In the genomic region with DNA sequence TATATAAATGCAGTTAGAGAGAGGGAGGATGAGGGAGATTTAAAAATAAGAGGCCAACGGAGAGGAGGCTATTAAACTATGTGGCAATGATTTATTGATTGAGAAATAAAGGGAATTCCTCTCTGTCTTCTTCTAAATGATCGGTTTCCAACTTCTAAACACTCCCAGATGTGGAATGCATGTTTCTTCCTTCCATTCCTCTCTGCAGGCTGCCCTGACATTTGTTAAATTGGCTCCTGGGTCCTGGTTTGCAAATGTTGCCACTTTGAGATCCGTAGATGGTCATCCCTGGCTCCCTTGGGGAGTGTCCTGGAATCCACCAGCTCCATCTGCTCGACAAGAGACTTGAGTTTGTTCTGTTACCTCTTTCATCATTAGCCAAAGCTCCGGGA, we compare ENCODE assay signal across 13 cellular contexts. TPM values are rescaled to one million over a fixed set of nuclear protein-coding genes. Genes with fewer than 3 reads are reported as not detected.
DNase-seq lines count a peak whose midpoint lies in the region; ATAC-seq, FAIRE-seq and TF ChIP-seq lines count a peak whose summit lies in the region.
"Had no signal": no experiment of that assay in that cellular context is flagged by ENCODE, and none has a peak within 500 bp of the region (broad histone marks: within the 10 kb centered on the region; RNA-seq: fewer than 3 reads in every experiment).

No MANE protein-coding gene starts in this region.

- H3K27me3 ChIP-seq in AG04450 (ENCODE audit: control insufficient read depth, insufficient read depth, low read length) (no peaks in the 10 kb centered on the region), IMR-90 (ENCODE audit: control insufficient read depth, insufficient read depth, low read length) (no peaks in the 10 kb centered on the region)
- H3K27me3 ChIP-seq: BLaER1 treated with 17β-estradiol and CSF1 and Interleukin-3, amounts not matched to agents 10 nM and 100 nM; pancreas had no signal

- peak overlapping the region; percentile 80; the same call in 1 of the 2 replicates for H2AK5ac ChIP-seq in IMR-90 (ENCODE audit: low read depth, low read length)

- H3K4ac ChIP-seq in IMR-90 (ENCODE audit: low read depth, low read length), result peak overlapping the region; percentile 90; the same call in 1 of the 2 replicates

- H3K27ac ChIP-seq in AG04450 (ENCODE audit: low read depth, low read length), result no peak overlapping the region
- H3K27ac ChIP-seq in IMR-90 (ENCODE audit: insufficient read depth, low read length), result peak overlapping the region; percentile 98; the same call in 1 of the 2 replicates
- H3K27ac ChIP-seq: BLaER1 treated with 17β-estradiol and CSF1 and Interleukin-3, amounts not matched to agents 10 nM and 100 nM; pancreas had no signal

- H3K79me1 ChIP-seq in IMR-90 (ENCODE audit: low read depth in 1 of 2, low read length in 2 of 2), result no peaks in the 10 kb centered on the region

- POLR2A ChIA-PET in AG04450 (lab: Yijun Ruan, JAX), result interaction anchor here (0.6 to 1.1 kb wide), 3 partner anchors 20 to 659 kb away, joined by 3 to 6 read pairs (median 4); no protein-coding TSS in a partner anchor
- POLR2A ChIA-PET in IMR-90 (lab: Charles Lee; ENCODE audit: unreplicated experiment), result interaction anchor here (1.0 kb wide), 1 partner anchor 12 kb away, joined by 3 read pairs; no protein-coding TSS in a partner anchor

- peak; percentile 79 for ATAC-seq in IMR-90 (ENCODE audit: low read depth)

- in situ Hi-C loops in IMR-90 (cut with MboI; ENCODE audit: low sequenced_read_pairs), result no loop called here

- no peak overlapping the region for H4K5ac ChIP-seq in IMR-90 (ENCODE audit: low read depth, low read length)

- H3K18ac ChIP-seq in IMR-90 (ENCODE audit: low read depth, low read length), result no peak overlapping the region

- H3K9me3 ChIP-seq in AG04450 (ENCODE audit: control insufficient read depth, insufficient read depth, low read length) (no peaks in the 10 kb centered on the region; the same call in 1 of the 2 replicates), IMR-90 (ENCODE audit: control insufficient read depth, insufficient read depth, low read length) (no peaks in the 10 kb centered on the region; the same call in 1 of the 2 replicates)
- H3K9me3 ChIP-seq: BLaER1 treated with 17β-estradiol and CSF1 and Interleukin-3, amounts not matched to agents 10 nM and 100 nM; pancreas had no signal

- H2BK120ac ChIP-seq in IMR-90 (ENCODE audit: low read depth, low read length), result peak overlapping the region; percentile 92; the same call in 1 of the 2 replicates

- peak overlapping the region; percentile 65; the same call in 1 of the 3 replicates for H2BK15ac ChIP-seq in IMR-90 (ENCODE audit: low read depth, low read length)

- H2BK20ac ChIP-seq in IMR-90 (ENCODE audit: low read depth, low read length), result 0 out of 2 replicates have a peak overlapping the region, but pooled peaks have one; percentile 27

- no peak overlapping the region for H3K9ac ChIP-seq in IMR-90 (ENCODE audit: low read depth, low read length)
- H3K9ac ChIP-seq: BLaER1 treated with 17β-estradiol and CSF1 and Interleukin-3, amounts not matched to agents 10 nM and 100 nM had no signal

- H2BK5ac ChIP-seq in IMR-90 (ENCODE audit: low read depth, low read length, poor library complexity, severe bottlenecking), result peak overlapping the region; percentile 95

- peak overlapping the region; percentile 94; the same call in 1 of the 2 replicates for H4K91ac ChIP-seq in IMR-90 (ENCODE audit: insufficient read depth, low read depth, low read length)

- H3K9me3 Mint-ChIP-seq in osteocyte (ENCODE audit: unreplicated experiment), result no peaks in the 10 kb centered on the region

- TF ChIP-seq POLR2A in IMR-90 (IDR thresholded peaks at IDR 0.05; ENCODE audit: low read depth, low read length), result no peak

- peak overlapping the region; percentile 81 for H3K27ac Mint-ChIP-seq in osteocyte (ENCODE audit: unreplicated experiment)

- peaks cover 15% of the 10 kb centered on the region for H3K9me1 ChIP-seq in IMR-90 (ENCODE audit: insufficient read depth, low read length)

- H3K4me2 ChIP-seq in IMR-90 (ENCODE audit: low read depth, low read length), result peak overlapping the region; percentile 17; the same call in 1 of the 2 replicates
- H3K4me2 ChIP-seq: BLaER1 treated with 17β-estradiol and CSF1 and Interleukin-3, amounts not matched to agents 10 nM and 100 nM had no signal

- peak; percentile 55 for DNase-seq in AG04450 (ENCODE audit: low read depth, low spot score)
- peak; percentile 81 for DNase-seq in IMR-90
- peak; percentile 97 for DNase-seq in fibroblast of mammary gland (ENCODE audit: low read depth)
- DNase-seq in osteocyte (ENCODE audit: extremely low spot score, unreplicated experiment), result no peak
- DNase-seq in HTR-8/SVneo (ENCODE audit: insufficient read length, low spot score), result no peak
- DNase-seq in GDM1 (lab: John Stamatoyannopoulos, UW), result no peak
- DNase-seq in MV-4-11 (lab: John Stamatoyannopoulos, UW), result no peak
- DNase-seq in activated CD4-positive, alpha-beta T cell treated with anti-CD3 and anti-CD28 coated beads, Interleukin-2, amount 50 U/mL, for 48 hours, result no peak
- DNase-seq: activated CD4-positive, CD25-positive, alpha-beta regulatory T cell treated with anti-CD3 and anti-CD28 coated beads, Interleukin-2, amount 50 U/mL, for 72 hours; NCI-H226; pancreas; stimulated activated CD4-positive, alpha-beta T cell treated with anti-CD3 and anti-CD28 coated beads, Interleukin-2, amount 100 ng/mL, for 24 hours had no signal

- H4K20me1 ChIP-seq in IMR-90 (ENCODE audit: insufficient read depth, low read length), result no peaks in the 10 kb centered on the region
- H4K20me1 ChIP-seq: BLaER1 treated with 17β-estradiol and CSF1 and Interleukin-3, amounts not matched to agents 10 nM and 100 nM had no signal

- no CpG with 5 or more reads among the region's 5 CpGs for WGBS in IMR-90 (ENCODE audit: extremely low coverage in 2 of 2, insufficient read length in 1 of 2), 2 experiments

- 0 out of 2 replicates have a peak overlapping the region, but pooled peaks have one; percentile 73 for H3K23ac ChIP-seq in IMR-90 (ENCODE audit: low read depth, low read length)

- H3K56ac ChIP-seq in IMR-90 (ENCODE audit: extremely low read depth, insufficient read depth, low read length), result peak overlapping the region; percentile 85; the same call in 1 of the 2 replicates

- no peak overlapping the region for H3K14ac ChIP-seq in IMR-90 (replicated peaks; ENCODE audit: low read depth, low read length)

- H2AK9ac ChIP-seq in IMR-90 (replicated peaks; ENCODE audit: low read depth, low read length, poor library complexity), result no peak overlapping the region

- peak overlapping the region; percentile 66 to 86; a peak in 2 of 4 replicates for H4K8ac ChIP-seq in IMR-90 (ENCODE audit: low read depth in 2 of 2, low read length in 2 of 2)

- no peaks in the 10 kb centered on the region for H3K36me3 ChIP-seq in IMR-90 (ENCODE audit: control insufficient read depth, insufficient read depth, low read length)
- H3K36me3 ChIP-seq: BLaER1 treated with 17β-estradiol and CSF1 and Interleukin-3, amounts not matched to agents 10 nM and 100 nM; pancreas had no signal

- BruUV-seq in IMR-90 (replicated peaks; lab: Mats Ljungman, UMichigan), result no TSS peak

- peak overlapping the region; percentile 49 for H3K4me3 Mint-ChIP-seq in osteocyte (ENCODE audit: unreplicated experiment)

- TF ChIP-seq RAD21 in IMR-90 (IDR thresholded peaks at IDR 0.05; ENCODE audit: low read length), result no peak

- no peaks in the 10 kb centered on the region for H3K36me3 Mint-ChIP-seq in osteocyte (ENCODE audit: unreplicated experiment)

- no peaks in the 10 kb centered on the region for H3K27me3 Mint-ChIP-seq in osteocyte (ENCODE audit: unreplicated experiment)

- H2AFZ ChIP-seq in IMR-90 (replicated peaks; ENCODE audit: low read length, poor library complexity), result peak overlapping the region; percentile 68

- H3K4me3 ChIP-seq in AG04450 (ENCODE audit: low read depth, low read length) (no peak overlapping the region), IMR-90 (ENCODE audit: insufficient read depth, low read depth, low read length) (no peak overlapping the region), fibroblast of mammary gland (ENCODE audit: control insufficient read depth, low read depth, low read length) (no peak overlapping the region)
- H3K4me3 ChIP-seq: BLaER1 treated with 17β-estradiol and CSF1 and Interleukin-3, amounts not matched to agents 10 nM and 100 nM; pancreas had no signal

- intact Hi-C loops in IMR-90 (cut with micrococcal nuclease), result no loop called here

- dilution Hi-C loops in IMR-90 (cut with HindIII; ENCODE audit: low sequenced_read_pairs, unreplicated experiment), result no loop called here

- peaks cover 38% of the 10 kb centered on the region for H3K4me1 Mint-ChIP-seq in osteocyte (ENCODE audit: unreplicated experiment)

- CTCF ChIA-PET in AG04450 (lab: Charles Lee) (no interaction called here), IMR-90 (lab: Yijun Ruan, JAX) (interaction anchor here (1.1 kb wide), 1 partner anchor 15 kb away, joined by 3 read pairs; no protein-coding TSS in a partner anchor)

- H3K4me1 ChIP-seq in IMR-90 (ENCODE audit: control insufficient read depth, insufficient read depth, low read length), result peaks cover 28% of the 10 kb centered on the region
- H3K4me1 ChIP-seq: BLaER1 treated with 17β-estradiol and CSF1 and Interleukin-3, amounts not matched to agents 10 nM and 100 nM; pancreas had no signal

- TF ChIP-seq CTCF in AG04450 (IDR thresholded peaks at IDR 0.05; ENCODE audit: low read depth, low read length) (no peak), IMR-90 (conservative IDR thresholded peaks at IDR 0.05; ENCODE audit: low read depth, low read length) (no peak), fibroblast of mammary gland (conservative IDR thresholded peaks at IDR 0.05; ENCODE audit: control insufficient read depth, insufficient read depth, low read depth, low read length) (no peak), osteocyte (IDR thresholded peaks at IDR 0.05) (no peak)

- FAIRE-seq in HTR-8/SVneo (lab: Jason Lieb, UNC), result no peak
- FAIRE-seq: pancreas had no signal

TF ChIP-seq in IMR-90, 13 proteins besides CTCF, POLR2A, EP300 and RAD21:
- peak; percentile 70 for TF ChIP-seq CEBPB (IDR thresholded peaks at IDR 0.05; ENCODE audit: low read depth, low read length)
- TF ChIP-seq SMC3 (IDR thresholded peaks at IDR 0.05; ENCODE audit: low read depth, low read length), result no peak
TF ChIP-seq in IMR-90: peak in this region for 1.

RNA-seq across cellular contexts. Expression of a gene that starts 10.3 kb away (rescaled TPM):
- polyA plus RNA-seq in AG04450 (2011; rRNA removed) (52.7 and 54.4 TPM in 2 replicates), IMR-90 (2012; rRNA removed) (63.9 and 67.4 TPM in 2 replicates)
- polyA minus RNA-seq in AG04450 (2011; rRNA and poly(A)+ RNA removed), result 57.9 and 74.8 TPM in 2 replicates
- total RNA-seq in IMR-90 (2012; rRNA removed) (74.4 and 76.2 TPM in 2 replicates), osteocyte (274 and 281 TPM in 2 replicates)
- 33.0 and 75.6 TPM in 2 replicates for polyA plus RNA-seq in IMR-90 (2012; cell fraction: cytosol; rRNA removed)
- 260 and 261 TPM in 2 replicates for polyA plus RNA-seq in IMR-90 (2012; cell fraction: nucleus; rRNA removed; ENCODE audit: low replicate concordance)

Comparison
In these comparisons a context has a peak if more than half of its experiments do, and no peak if none do; other contexts are left out.
1. DNase-seq: peak in AG04450 (single experiment), IMR-90 (single experiment) and fibroblast of mammary gland (single experiment); none in osteocyte (single experiment), HTR-8/SVneo (single experiment), GDM1 (single experiment), MV-4-11 (single experiment) and activated CD4-positive, alpha-beta T cell treated with anti-CD3 and anti-CD28 coated beads, Interleukin-2, amount 50 U/mL, for 48 hours (0 of 2).